39 cellular contexts compared by ENCODE assay signal in the genomic region with DNA sequence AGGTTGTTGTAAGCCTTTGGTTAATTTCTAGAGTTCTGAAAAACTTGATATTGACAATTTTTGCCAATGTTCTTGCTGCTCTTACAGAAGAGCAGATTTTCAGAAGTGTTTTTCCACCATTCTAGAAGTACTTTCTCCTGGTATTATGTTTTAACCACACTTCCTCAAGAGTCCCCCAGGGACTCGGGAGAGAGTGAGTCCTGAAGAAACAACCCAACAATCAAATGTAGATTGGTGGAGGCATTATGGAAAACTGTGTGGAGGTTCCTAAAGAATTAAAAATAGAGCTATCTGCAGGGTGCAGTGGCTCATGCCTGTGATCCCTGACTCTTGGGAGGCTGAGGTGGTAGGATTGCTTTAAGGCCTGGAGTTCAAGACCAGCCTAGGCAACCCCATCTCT. TPM values are rescaled to one million over a fixed set of nuclear protein-coding genes. Genes with fewer than 3 reads are reported as not detected.
"Had no signal": no experiment of that assay in that cellular context is flagged by ENCODE, and none has a peak within 500 bp of the region (broad histone marks: within the 10 kb centered on the region; RNA-seq: fewer than 3 reads in every experiment).

No MANE protein-coding gene starts in this region.

- H3K27me3 Mint-ChIP-seq: activated B cell treated with CpG ODN at 0.5 μM for 24 hours; activated CD8-positive, alpha-beta T cell treated with anti-CD3 and anti-CD28 coated beads for 36 hours; activated naive CD4-positive, alpha-beta T cell treated with anti-CD3 and anti-CD28 coated beads, Interleukin-2, amount 50 U/mL, for 24 hours had no signal

- H3K27me3 ChIP-seq: adrenal gland, esophagus squamous epithelium, gastrocnemius medialis, heart left ventricle, hepatocyte had no signal

- H3K36me3 ChIP-seq: adrenal gland, esophagus squamous epithelium, gastrocnemius medialis, heart left ventricle, WERI-Rb-1 had no signal

- DNase-seq: activated B cell treated with CpG ODN at 0.5 μM for 24 hours; activated CD4-positive, alpha-beta T cell treated with anti-CD3 and anti-CD28 coated beads for 48 hours; activated CD4-positive, alpha-beta T cell treated with anti-CD3 and anti-CD28 coated beads, Interleukin-2, amount 50 U/mL, for 1 hour; activated CD4-positive, alpha-beta T cell treated with anti-CD3 and anti-CD28 coated beads, Interleukin-2, amount 50 U/mL, for 48 hours; activated CD8-positive, alpha-beta memory T cell treated with anti-CD3 and anti-CD28 coated beads for 24 hours; activated CD8-positive, alpha-beta T cell treated with anti-CD3 and anti-CD28 coated beads for 36 hours; activated effector memory CD4-positive, alpha-beta T cell treated with Interleukin-2 at 50 U/mL for 16 hours; activated gamma-delta T cell treated with Interleukin-2 at 50 U/mL for 16 hours; activated naive CD4-positive, alpha-beta T cell treated with Interleukin-2 at 50 U/mL for 16 hours; activated naive CD8-positive, alpha-beta T cell treated with anti-CD3 and anti-CD28 coated beads for 36 hours; activated naive CD8-positive, alpha-beta T cell treated with anti-CD3 and anti-CD28 coated beads, Interleukin-2, amount 50 U/mL, for 24 hours; activated T-cell treated with anti-CD3 and anti-CD28 coated beads, Interleukin-2, amount 50 U/mL, for 4 hours; adrenal gland; amygdala; aorta; body of pancreas; caudate nucleus; cortex of kidney; dermis blood vessel endothelial cell; effector CD4-positive, alpha-beta T cell; effector memory CD8-positive, alpha-beta T cell; esophagus squamous epithelium; foreskin keratinocyte; gastrocnemius medialis; glutamatergic neuron; heart left ventricle; T1000; WERI-Rb-1 had no signal

- H3K9me3 Mint-ChIP-seq: activated B cell treated with CpG ODN at 0.5 μM for 24 hours; activated CD8-positive, alpha-beta T cell treated with anti-CD3 and anti-CD28 coated beads for 36 hours; activated naive CD4-positive, alpha-beta T cell treated with anti-CD3 and anti-CD28 coated beads, Interleukin-2, amount 50 U/mL, for 24 hours; activated naive CD8-positive, alpha-beta T cell treated with anti-CD3 and anti-CD28 coated beads for 36 hours; activated naive CD8-positive, alpha-beta T cell treated with anti-CD3 and anti-CD28 coated beads, Interleukin-2, amount 50 U/mL, for 24 hours; activated T-cell treated with anti-CD3 and anti-CD28 coated beads, Interleukin-2, amount 50 U/mL, for 4 hours; activated T-helper 17 cell treated with anti-CD3 and anti-CD28 coated beads, Interleukin-2, amount 50 U/mL, for 72 hours; effector memory CD8-positive, alpha-beta T cell; T-helper 1 cell treated with Interleukin-12 subunit alpha and Interleukin-12 subunit beta and Interleukin-4 antibody, amounts not matched to agents 30 μg/mL and 1 μg/mL, for 36 hours had no signal

- H3K4me3 ChIP-seq: adrenal gland, body of pancreas, esophagus squamous epithelium, gastrocnemius medialis, heart left ventricle, hepatocyte had no signal

- ATAC-seq: activated CD4-positive, CD25-positive, alpha-beta regulatory T cell treated with anti-CD3 and anti-CD28 coated beads, Interleukin-2, amount 50 U/mL, for 24 hours; activated CD8-positive, alpha-beta T cell treated with anti-CD3 and anti-CD28 coated beads for 36 hours; activated naive CD8-positive, alpha-beta T cell treated with anti-CD3 and anti-CD28 coated beads, Interleukin-2, amount 50 U/mL, for 24 hours; activated T-cell treated with anti-CD3 and anti-CD28 coated beads, Interleukin-2, amount 50 U/mL, for 4 hours; activated T-helper 17 cell treated with anti-CD3 and anti-CD28 coated beads, Interleukin-2, amount 50 U/mL, for 72 hours; body of pancreas; effector memory CD8-positive, alpha-beta T cell; foreskin keratinocyte; gastrocnemius medialis; heart left ventricle had no signal

- H3K27ac Mint-ChIP-seq: activated B cell treated with CpG ODN at 0.5 μM for 24 hours; activated CD8-positive, alpha-beta T cell treated with anti-CD3 and anti-CD28 coated beads for 36 hours; activated naive CD4-positive, alpha-beta T cell treated with anti-CD3 and anti-CD28 coated beads, Interleukin-2, amount 50 U/mL, for 24 hours; activated naive CD8-positive, alpha-beta T cell treated with anti-CD3 and anti-CD28 coated beads for 36 hours; activated naive CD8-positive, alpha-beta T cell treated with anti-CD3 and anti-CD28 coated beads, Interleukin-2, amount 50 U/mL, for 24 hours; activated T-helper 17 cell treated with anti-CD3 and anti-CD28 coated beads, Interleukin-2, amount 50 U/mL, for 72 hours; effector memory CD8-positive, alpha-beta T cell; T-helper 1 cell treated with Interleukin-12 subunit alpha and Interleukin-12 subunit beta and Interleukin-4 antibody, amounts not matched to agents 30 μg/mL and 1 μg/mL, for 36 hours had no signal

- H3K9me3 ChIP-seq: adrenal gland, body of pancreas, esophagus squamous epithelium, gastrocnemius medialis, heart left ventricle had no signal

- H3K4me1 ChIP-seq: body of pancreas, esophagus squamous epithelium, foreskin keratinocyte had no signal

- H3K27ac ChIP-seq: adrenal gland, body of pancreas, epithelial cell of prostate, esophagus squamous epithelium, foreskin keratinocyte, gastrocnemius medialis, hepatocyte, WERI-Rb-1 had no signal

- H3K4me3 Mint-ChIP-seq: activated B cell treated with CpG ODN at 0.5 μM for 24 hours; activated CD8-positive, alpha-beta T cell treated with anti-CD3 and anti-CD28 coated beads for 36 hours; activated naive CD4-positive, alpha-beta T cell treated with anti-CD3 and anti-CD28 coated beads, Interleukin-2, amount 50 U/mL, for 24 hours; activated naive CD8-positive, alpha-beta T cell treated with anti-CD3 and anti-CD28 coated beads for 36 hours; activated naive CD8-positive, alpha-beta T cell treated with anti-CD3 and anti-CD28 coated beads, Interleukin-2, amount 50 U/mL, for 24 hours; activated T-cell treated with anti-CD3 and anti-CD28 coated beads, Interleukin-2, amount 50 U/mL, for 4 hours; activated T-helper 17 cell treated with anti-CD3 and anti-CD28 coated beads, Interleukin-2, amount 50 U/mL, for 72 hours; effector memory CD8-positive, alpha-beta T cell; T-helper 1 cell treated with Interleukin-12 subunit alpha and Interleukin-12 subunit beta and Interleukin-4 antibody, amounts not matched to agents 30 μg/mL and 1 μg/mL, for 36 hours had no signal

- H3K4me1 Mint-ChIP-seq: activated B cell treated with CpG ODN at 0.5 μM for 24 hours; activated naive CD4-positive, alpha-beta T cell treated with anti-CD3 and anti-CD28 coated beads, Interleukin-2, amount 50 U/mL, for 24 hours; activated naive CD8-positive, alpha-beta T cell treated with anti-CD3 and anti-CD28 coated beads, Interleukin-2, amount 50 U/mL, for 24 hours; activated T-helper 17 cell treated with anti-CD3 and anti-CD28 coated beads, Interleukin-2, amount 50 U/mL, for 72 hours had no signal

- H3K36me3 Mint-ChIP-seq: activated naive CD4-positive, alpha-beta T cell treated with anti-CD3 and anti-CD28 coated beads, Interleukin-2, amount 50 U/mL, for 24 hours; activated naive CD8-positive, alpha-beta T cell treated with anti-CD3 and anti-CD28 coated beads for 36 hours had no signal

RNA-seq across cellular contexts. Expression of a gene that starts 26.7 kb away (rescaled TPM):
- total RNA-seq: activated B cell treated with CpG ODN at 0.5 μM for 24 hours; activated CD8-positive, alpha-beta T cell treated with anti-CD3 and anti-CD28 coated beads for 36 hours; activated naive CD8-positive, alpha-beta T cell treated with anti-CD3 and anti-CD28 coated beads for 36 hours; activated T-cell treated with anti-CD3 and anti-CD28 coated beads, Interleukin-2, amount 50 U/mL, for 4 hours; activated T-helper 17 cell treated with anti-CD3 and anti-CD28 coated beads, Interleukin-2, amount 50 U/mL, for 72 hours; adrenal gland; aorta; body of pancreas; chondrocyte; dermis blood vessel endothelial cell; endothelial cell of umbilical vein; esophagus squamous epithelium; fibroblast of lung; foreskin keratinocyte; gastrocnemius medialis; heart left ventricle; hepatocyte; T-helper 2 cell treated with Interferon-gamma antibody and Interleukin-4, amounts not matched to agents 100 ng/mL and 5 ng/mL, for 36 hours had no signal
- polyA plus RNA-seq: adrenal gland, aorta, endothelial cell of umbilical vein, esophagus, fibroblast of lung, foreskin keratinocyte, heart left ventricle, hepatocyte had no signal
